Comparison of ENCODE assay signal across 16 cellular contexts in genomic region chr2:1663621-1664020, GRCh38.
"Had no signal": no experiment of that assay in that cellular context is flagged by ENCODE, and none has a peak within 500 bp of the region (broad histone marks: within the 10 kb centered on the region; RNA-seq: fewer than 3 reads in every experiment).

No MANE protein-coding gene starts in this region.

- ATAC-seq: activated CD4-positive, alpha-beta T cell treated with anti-CD3 and anti-CD28 coated beads for 36 hours; activated T-cell treated with anti-CD3 and anti-CD28 coated beads, Interleukin-2, amount 50 U/mL, for 4 hours; right lobe of liver; T-helper 17 cell had no signal

- H3K27ac Mint-ChIP-seq: activated CD4-positive, alpha-beta memory T cell treated with anti-CD3 and anti-CD28 coated beads, Interleukin-2, amount 10 ng/mL, durations not matched to agents 7 days and 5 days; activated CD4-positive, alpha-beta T cell treated with anti-CD3 and anti-CD28 coated beads for 36 hours; activated naive CD8-positive, alpha-beta T cell; naive B cell; T-helper 17 cell had no signal

- H3K36me3 Mint-ChIP-seq: activated naive CD8-positive, alpha-beta T cell; naive B cell had no signal

- H3K4me1 Mint-ChIP-seq: activated CD4-positive, alpha-beta memory T cell treated with anti-CD3 and anti-CD28 coated beads, Interleukin-2, amount 10 ng/mL, durations not matched to agents 7 days and 5 days; activated CD4-positive, alpha-beta T cell treated with anti-CD3 and anti-CD28 coated beads for 36 hours; naive B cell had no signal

- H3K4me1 ChIP-seq: prostate gland, right lobe of liver had no signal

- H3K9me3 Mint-ChIP-seq: activated CD4-positive, alpha-beta memory T cell treated with anti-CD3 and anti-CD28 coated beads, Interleukin-2, amount 10 ng/mL, durations not matched to agents 7 days and 5 days; activated T-cell treated with anti-CD3 and anti-CD28 coated beads, Interleukin-2, amount 50 U/mL, for 4 hours had no signal

- H3K27me3 Mint-ChIP-seq: activated CD4-positive, alpha-beta memory T cell treated with anti-CD3 and anti-CD28 coated beads, Interleukin-2, amount 10 ng/mL, durations not matched to agents 7 days and 5 days had no signal

- H3K9me3 ChIP-seq: prostate gland, right lobe of liver had no signal

- H3K27ac ChIP-seq: prostate gland, right lobe of liver, WERI-Rb-1 had no signal

- H3K4me3 ChIP-seq: prostate gland, right lobe of liver had no signal

- H3K27me3 ChIP-seq: right lobe of liver had no signal

- H3K4me3 Mint-ChIP-seq: activated CD4-positive, alpha-beta memory T cell treated with anti-CD3 and anti-CD28 coated beads, Interleukin-2, amount 10 ng/mL, durations not matched to agents 7 days and 5 days; activated CD4-positive, alpha-beta T cell treated with anti-CD3 and anti-CD28 coated beads for 36 hours; activated naive CD8-positive, alpha-beta T cell; activated T-cell treated with anti-CD3 and anti-CD28 coated beads, Interleukin-2, amount 50 U/mL, for 4 hours; naive B cell; T-helper 17 cell had no signal

- H3K36me3 ChIP-seq: right lobe of liver had no signal

- DNase-seq: activated CD4-positive, alpha-beta memory T cell treated with anti-CD3 and anti-CD28 coated beads, Interleukin-2, amount 10 ng/mL, durations not matched to agents 7 days and 5 days; activated CD4-positive, alpha-beta T cell treated with anti-CD3 and anti-CD28 coated beads for 36 hours; activated effector memory CD4-positive, alpha-beta T cell treated with anti-CD3 and anti-CD28 coated beads, Interleukin-2, amount 50 U/mL, for 16 hours; activated T-cell treated with anti-CD3 and anti-CD28 coated beads, Interleukin-2, amount 50 U/mL, for 4 hours; amniotic stem cell; caudate nucleus; cortex of kidney; effector CD4-positive, alpha-beta T cell; mammary epithelial cell; naive B cell; right lobe of liver; stimulated activated CD4-positive, alpha-beta T cell treated with anti-CD3 and anti-CD28 coated beads, Interleukin-1b, Interleukin-23, amount 100 ng/mL, for 48 hours; T-helper 17 cell; WERI-Rb-1 had no signal
